Comparison of ENCODE assay signal across 1 cellular context in the genomic region with DNA sequence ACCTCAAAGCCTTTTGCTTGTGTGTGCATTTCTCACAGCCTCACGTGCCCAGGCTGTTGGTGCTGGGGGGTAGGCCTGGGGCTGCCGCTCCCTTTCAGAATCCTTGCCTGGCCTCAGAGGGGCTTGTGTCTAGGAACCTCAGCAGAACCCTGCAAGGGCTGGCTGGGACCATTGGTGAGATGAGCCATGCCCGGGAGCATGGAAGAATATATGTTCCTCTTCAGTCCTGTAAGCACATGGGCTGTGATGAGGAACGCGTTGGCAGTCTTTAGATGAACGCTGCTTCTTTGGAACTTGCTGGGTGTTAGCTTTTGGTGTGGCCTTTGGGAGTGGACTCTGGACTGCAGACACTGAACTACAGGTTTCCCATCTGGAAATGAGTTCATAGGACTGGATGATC.
TF ChIP-seq lines count a peak whose summit lies in the region.

No MANE protein-coding gene starts in this region.

TF ChIP-seq in SK-N-SH treated with all-trans-retinoic acid at 6 μM for 48 hours, 23 proteins besides CTCF, POLR2A, EP300 and RAD21:
- TF ChIP-seq SNAI2 (CRISPR knock-in tag; IDR thresholded peaks at IDR 0.05) (no peak), GLIS3 (CRISPR knock-in tag; IDR thresholded peaks at IDR 0.05) (no peak), ESRRG (CRISPR knock-in tag; IDR thresholded peaks at IDR 0.05) (no peak), TOX (CRISPR knock-in tag; IDR thresholded peaks at IDR 0.05; ENCODE audit: borderline replicate concordance) (no peak), ZC3H10 (CRISPR knock-in tag; IDR thresholded peaks at IDR 0.05) (no peak), BACH2 (CRISPR knock-in tag; IDR thresholded peaks at IDR 0.05; ENCODE audit: borderline replicate concordance) (no peak), OSR1 (CRISPR knock-in tag; IDR thresholded peaks at IDR 0.05) (no peak), ARNTL (CRISPR knock-in tag; IDR thresholded peaks at IDR 0.05; ENCODE audit: borderline replicate concordance, low read depth) (no peak), PPARA (CRISPR knock-in tag; IDR thresholded peaks at IDR 0.05; ENCODE audit: borderline replicate concordance) (no peak), ZNF70 (CRISPR knock-in tag; IDR thresholded peaks at IDR 0.05) (no peak), ZFP3 (CRISPR knock-in tag; IDR thresholded peaks at IDR 0.05) (no peak), ZNF8 (CRISPR knock-in tag; IDR thresholded peaks at IDR 0.05) (no peak), CSDC2 (CRISPR knock-in tag; IDR thresholded peaks at IDR 0.05) (no peak), ISL1 (CRISPR knock-in tag; IDR thresholded peaks at IDR 0.05) (no peak), ZFP30 (CRISPR knock-in tag; IDR thresholded peaks at IDR 0.05) (no peak)
- TF ChIP-seq, protein P1, sequence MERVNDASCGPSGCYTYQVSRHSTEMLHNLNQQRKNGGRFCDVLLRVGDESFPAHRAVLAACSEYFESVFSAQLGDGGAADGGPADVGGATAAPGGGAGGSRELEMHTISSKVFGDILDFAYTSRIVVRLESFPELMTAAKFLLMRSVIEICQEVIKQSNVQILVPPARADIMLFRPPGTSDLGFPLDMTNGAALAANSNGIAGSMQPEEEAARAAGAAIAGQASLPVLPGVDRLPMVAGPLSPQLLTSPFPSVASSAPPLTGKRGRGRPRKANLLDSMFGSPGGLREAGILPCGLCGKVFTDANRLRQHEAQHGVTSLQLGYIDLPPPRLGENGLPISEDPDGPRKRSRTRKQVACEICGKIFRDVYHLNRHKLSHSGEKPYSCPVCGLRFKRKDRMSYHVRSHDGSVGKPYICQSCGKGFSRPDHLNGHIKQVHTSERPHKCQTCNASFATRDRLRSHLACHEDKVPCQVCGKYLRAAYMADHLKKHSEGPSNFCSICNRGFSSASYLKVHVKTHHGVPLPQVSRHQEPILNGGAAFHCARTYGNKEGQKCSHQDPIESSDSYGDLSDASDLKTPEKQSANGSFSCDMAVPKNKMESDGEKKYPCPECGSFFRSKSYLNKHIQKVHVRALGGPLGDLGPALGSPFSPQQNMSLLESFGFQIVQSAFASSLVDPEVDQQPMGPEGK (CRISPR knock-in tag; IDR thresholded peaks at IDR 0.05; ENCODE audit: borderline replicate concordance): no peak
- TF ChIP-seq, protein P2, sequence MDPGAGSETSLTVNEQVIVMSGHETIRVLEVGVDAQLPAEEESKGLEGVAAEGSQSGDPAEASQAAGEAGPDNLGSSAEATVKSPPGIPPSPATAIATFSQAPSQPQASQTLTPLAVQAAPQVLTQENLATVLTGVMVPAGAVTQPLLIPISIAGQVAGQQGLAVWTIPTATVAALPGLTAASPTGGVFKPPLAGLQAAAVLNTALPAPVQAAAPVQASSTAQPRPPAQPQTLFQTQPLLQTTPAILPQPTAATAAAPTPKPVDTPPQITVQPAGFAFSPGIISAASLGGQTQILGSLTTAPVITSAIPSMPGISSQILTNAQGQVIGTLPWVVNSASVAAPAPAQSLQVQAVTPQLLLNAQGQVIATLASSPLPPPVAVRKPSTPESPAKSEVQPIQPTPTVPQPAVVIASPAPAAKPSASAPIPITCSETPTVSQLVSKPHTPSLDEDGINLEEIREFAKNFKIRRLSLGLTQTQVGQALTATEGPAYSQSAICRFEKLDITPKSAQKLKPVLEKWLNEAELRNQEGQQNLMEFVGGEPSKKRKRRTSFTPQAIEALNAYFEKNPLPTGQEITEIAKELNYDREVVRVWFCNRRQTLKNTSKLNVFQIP (CRISPR knock-in tag; IDR thresholded peaks at IDR 0.05; ENCODE audit: borderline replicate concordance, low read depth): no peak
- TF ChIP-seq, protein P3, sequence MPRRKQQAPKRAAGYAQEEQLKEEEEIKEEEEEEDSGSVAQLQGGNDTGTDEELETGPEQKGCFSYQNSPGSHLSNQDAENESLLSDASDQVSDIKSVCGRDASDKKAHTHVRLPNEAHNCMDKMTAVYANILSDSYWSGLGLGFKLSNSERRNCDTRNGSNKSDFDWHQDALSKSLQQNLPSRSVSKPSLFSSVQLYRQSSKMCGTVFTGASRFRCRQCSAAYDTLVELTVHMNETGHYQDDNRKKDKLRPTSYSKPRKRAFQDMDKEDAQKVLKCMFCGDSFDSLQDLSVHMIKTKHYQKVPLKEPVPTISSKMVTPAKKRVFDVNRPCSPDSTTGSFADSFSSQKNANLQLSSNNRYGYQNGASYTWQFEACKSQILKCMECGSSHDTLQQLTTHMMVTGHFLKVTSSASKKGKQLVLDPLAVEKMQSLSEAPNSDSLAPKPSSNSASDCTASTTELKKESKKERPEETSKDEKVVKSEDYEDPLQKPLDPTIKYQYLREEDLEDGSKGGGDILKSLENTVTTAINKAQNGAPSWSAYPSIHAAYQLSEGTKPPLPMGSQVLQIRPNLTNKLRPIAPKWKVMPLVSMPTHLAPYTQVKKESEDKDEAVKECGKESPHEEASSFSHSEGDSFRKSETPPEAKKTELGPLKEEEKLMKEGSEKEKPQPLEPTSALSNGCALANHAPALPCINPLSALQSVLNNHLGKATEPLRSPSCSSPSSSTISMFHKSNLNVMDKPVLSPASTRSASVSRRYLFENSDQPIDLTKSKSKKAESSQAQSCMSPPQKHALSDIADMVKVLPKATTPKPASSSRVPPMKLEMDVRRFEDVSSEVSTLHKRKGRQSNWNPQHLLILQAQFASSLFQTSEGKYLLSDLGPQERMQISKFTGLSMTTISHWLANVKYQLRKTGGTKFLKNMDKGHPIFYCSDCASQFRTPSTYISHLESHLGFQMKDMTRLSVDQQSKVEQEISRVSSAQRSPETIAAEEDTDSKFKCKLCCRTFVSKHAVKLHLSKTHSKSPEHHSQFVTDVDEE (CRISPR knock-in tag; IDR thresholded peaks at IDR 0.05): no peak
- TF ChIP-seq, protein P4, sequence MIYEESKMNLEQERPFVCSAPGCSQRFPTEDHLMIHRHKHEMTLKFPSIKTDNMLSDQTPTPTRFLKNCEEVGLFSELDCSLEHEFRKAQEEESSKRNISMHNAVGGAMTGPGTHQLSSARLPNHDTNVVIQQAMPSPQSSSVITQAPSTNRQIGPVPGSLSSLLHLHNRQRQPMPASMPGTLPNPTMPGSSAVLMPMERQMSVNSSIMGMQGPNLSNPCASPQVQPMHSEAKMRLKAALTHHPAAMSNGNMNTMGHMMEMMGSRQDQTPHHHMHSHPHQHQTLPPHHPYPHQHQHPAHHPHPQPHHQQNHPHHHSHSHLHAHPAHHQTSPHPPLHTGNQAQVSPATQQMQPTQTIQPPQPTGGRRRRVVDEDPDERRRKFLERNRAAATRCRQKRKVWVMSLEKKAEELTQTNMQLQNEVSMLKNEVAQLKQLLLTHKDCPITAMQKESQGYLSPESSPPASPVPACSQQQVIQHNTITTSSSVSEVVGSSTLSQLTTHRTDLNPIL (CRISPR knock-in tag; IDR thresholded peaks at IDR 0.05; ENCODE audit: low read depth): no peak
- TF ChIP-seq, protein P5, sequence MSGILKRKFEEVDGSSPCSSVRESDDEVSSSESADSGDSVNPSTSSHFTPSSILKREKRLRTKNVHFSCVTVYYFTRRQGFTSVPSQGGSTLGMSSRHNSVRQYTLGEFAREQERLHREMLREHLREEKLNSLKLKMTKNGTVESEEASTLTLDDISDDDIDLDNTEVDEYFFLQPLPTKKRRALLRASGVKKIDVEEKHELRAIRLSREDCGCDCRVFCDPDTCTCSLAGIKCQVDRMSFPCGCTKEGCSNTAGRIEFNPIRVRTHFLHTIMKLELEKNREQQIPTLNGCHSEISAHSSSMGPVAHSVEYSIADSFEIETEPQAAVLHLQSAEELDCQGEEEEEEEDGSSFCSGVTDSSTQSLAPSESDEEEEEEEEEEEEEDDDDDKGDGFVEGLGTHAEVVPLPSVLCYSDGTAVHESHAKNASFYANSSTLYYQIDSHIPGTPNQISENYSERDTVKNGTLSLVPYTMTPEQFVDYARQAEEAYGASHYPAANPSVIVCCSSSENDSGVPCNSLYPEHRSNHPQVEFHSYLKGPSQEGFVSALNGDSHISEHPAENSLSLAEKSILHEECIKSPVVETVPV (CRISPR knock-in tag; IDR thresholded peaks at IDR 0.05): no peak
